ENCODE assay signal across 9 cellular contexts in the genomic region with DNA sequence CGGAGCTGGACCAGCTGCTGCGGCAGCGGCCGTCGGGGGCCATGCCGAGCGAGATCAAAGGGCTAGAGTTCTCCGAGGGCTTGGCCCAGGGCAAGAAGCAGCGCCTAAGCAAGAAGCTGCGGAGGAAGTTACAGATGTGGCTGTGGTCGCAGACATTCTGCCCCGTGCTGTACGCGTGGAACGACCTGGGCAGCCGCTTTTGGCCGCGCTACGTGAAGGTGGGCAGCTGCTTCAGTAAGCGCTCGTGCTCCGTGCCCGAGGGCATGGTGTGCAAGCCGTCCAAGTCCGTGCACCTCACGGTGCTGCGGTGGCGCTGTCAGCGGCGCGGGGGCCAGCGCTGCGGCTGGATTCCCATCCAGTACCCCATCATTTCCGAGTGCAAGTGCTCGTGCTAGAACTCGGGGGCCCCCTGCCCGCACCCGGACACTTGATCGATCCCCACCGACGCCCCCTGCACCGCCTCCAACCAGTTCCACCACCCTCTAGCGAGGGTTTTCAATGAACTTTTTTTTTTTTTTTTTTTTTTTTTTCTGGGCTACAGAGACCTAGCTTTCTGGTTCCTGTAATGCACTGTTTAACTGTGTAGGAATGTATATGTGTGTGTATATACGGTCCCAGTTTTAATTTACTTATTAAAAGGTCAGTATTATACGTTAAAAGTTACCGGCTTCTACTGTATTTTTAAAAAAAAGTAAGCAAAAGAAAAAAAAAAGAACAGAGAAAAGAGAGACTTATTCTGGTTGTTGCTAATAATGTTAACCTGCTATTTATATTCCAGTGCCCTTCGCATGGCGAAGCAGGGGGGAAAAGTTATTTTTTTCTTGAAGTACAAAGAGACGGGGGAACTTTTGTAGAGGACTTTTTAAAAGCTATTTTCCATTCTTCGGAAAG. TPM values are rescaled to one million over a fixed set of nuclear protein-coding genes. Genes with fewer than 3 reads are reported as not detected.
DNase-seq lines count a peak whose midpoint lies in the region; ATAC-seq and TF ChIP-seq lines count a peak whose summit lies in the region.
"Had no signal": no experiment of that assay in that cellular context is flagged by ENCODE, and none has a peak within 500 bp of the region (broad histone marks: within the 10 kb centered on the region; RNA-seq: fewer than 3 reads in every experiment).

No MANE protein-coding gene starts in this region.

- no peak overlapping the region for H3K27ac Mint-ChIP-seq in activated T-helper 17 cell treated with anti-CD3 and anti-CD28 coated beads, Interleukin-2, amount 50 U/mL, for 72 hours

- no peaks in the 10 kb centered on the region for H3K36me3 ChIP-seq in GM06990 (ENCODE audit: control insufficient read depth, insufficient read depth, low read length)
- no peaks in the 10 kb centered on the region for H3K36me3 ChIP-seq in right atrium auricular region
- H3K36me3 ChIP-seq in spleen: no peaks in the 10 kb centered on the region

- TF ChIP-seq CTCF in GM06990 (IDR thresholded peaks at IDR 0.05; ENCODE audit: insufficient read depth, low read length, poor library complexity, severe bottlenecking): peak; percentile 22
- TF ChIP-seq CTCF in right atrium auricular region (IDR thresholded peaks at IDR 0.05): no peak
- TF ChIP-seq CTCF in spleen (IDR thresholded peaks at IDR 0.05 in 8 of 11, conservative IDR thresholded peaks at IDR 0.05 in 3 of 11): no peak
- TF ChIP-seq CTCF in omental fat pad (IDR thresholded peaks at IDR 0.05): no peak

- DNase-seq in GM06990 (ENCODE audit: extremely low read depth, insufficient read length): peak; percentile 32
- DNase-seq in NCI-H1694 treated with DMSO at 0.1 percent for 48 hours (lab: John Stamatoyannopoulos, UW): peak; percentile 36
- DNase-seq in right atrium auricular region (ENCODE audit: low spot score): no peak
- peak; percentile 78 for DNase-seq in spleen
- no peak for DNase-seq in omental fat pad (ENCODE audit: low spot score)
- no peak for DNase-seq in globus pallidus (ENCODE audit: low spot score)

- H3K4me3 ChIP-seq in GM06990 (replicated peaks; ENCODE audit: low read depth, low read length) (no peak overlapping the region), right atrium auricular region (peak overlapping the region; percentile 44 to 62), spleen (peak overlapping the region in 7 of 8 donors; percentile 51 to 75 (median 60))

- no peaks in the 10 kb centered on the region for H3K9me3 Mint-ChIP-seq in activated T-helper 17 cell treated with anti-CD3 and anti-CD28 coated beads, Interleukin-2, amount 50 U/mL, for 72 hours

- peak; percentile 21 for ATAC-seq in activated T-helper 17 cell treated with anti-CD3 and anti-CD28 coated beads, Interleukin-2, amount 50 U/mL, for 72 hours (replicated peaks)
- no peak for ATAC-seq in omental fat pad (ENCODE audit: low FRiP score)
- ATAC-seq in HG02798 (IDR thresholded peaks at IDR 0.05; ENCODE audit: poor library complexity, unreplicated experiment): no peak

- peaks cover 53% of the 10 kb centered on the region for H3K27me3 Mint-ChIP-seq in activated T-helper 17 cell treated with anti-CD3 and anti-CD28 coated beads, Interleukin-2, amount 50 U/mL, for 72 hours

- 1% methylated on average over 31 to 50 of the region's 50 CpGs for WGBS in spleen, 5 donors

- H3K9me3 ChIP-seq in right atrium auricular region (no peaks in the 10 kb centered on the region), spleen (no peaks in the 10 kb centered on the region)

- H3K36me3 Mint-ChIP-seq in activated T-helper 17 cell treated with anti-CD3 and anti-CD28 coated beads, Interleukin-2, amount 50 U/mL, for 72 hours (ENCODE audit: low read depth): no peaks in the 10 kb centered on the region

- H3K27ac ChIP-seq in right atrium auricular region (peak overlapping the region in 1 of 2 donors; percentile 67), spleen (peak overlapping the region in 1 of 8 donors; percentile 50)

- H3K4me3 Mint-ChIP-seq in activated T-helper 17 cell treated with anti-CD3 and anti-CD28 coated beads, Interleukin-2, amount 50 U/mL, for 72 hours: peak overlapping the region; percentile 48

- no peaks in the 10 kb centered on the region for H3K4me1 Mint-ChIP-seq in activated T-helper 17 cell treated with anti-CD3 and anti-CD28 coated beads, Interleukin-2, amount 50 U/mL, for 72 hours

- H3K4me1 ChIP-seq in right atrium auricular region: peaks cover 0 to 56% of the 10 kb centered on the region in 2 donors
- peaks cover 24 to 66% (median 58%) of the 10 kb centered on the region in 6 donors for H3K4me1 ChIP-seq in spleen

- intact Hi-C loops in spleen (cut with DNase I; ENCODE audit: low total_unique reads): loop anchor here (5.0 kb wide), 2 partner anchors 123 to 188 kb away; no protein-coding TSS in a partner anchor

- H3K27me3 ChIP-seq in GM06990 (replicated peaks; ENCODE audit: control insufficient read depth, insufficient read depth, low read length): no peaks in the 10 kb centered on the region; the same call in none of the 2 replicates
- H3K27me3 ChIP-seq in right atrium auricular region: no peaks in the 10 kb centered on the region
- peaks cover 0 to 99% (median 80%) of the 10 kb centered on the region in 7 donors for H3K27me3 ChIP-seq in spleen (replicated peaks in 1 of 7)

- no peak for TF ChIP-seq POLR2A in spleen (IDR thresholded peaks at IDR 0.05)

RNA-seq across cellular contexts. Expression of gene NOG, which starts 1.3 kb away (rescaled TPM):
- under 1 TPM; 0.13 to 0.93 TPM for total RNA-seq in activated T-helper 17 cell treated with anti-CD3 and anti-CD28 coated beads, Interleukin-2, amount 50 U/mL, for 72 hours
- total RNA-seq in right atrium auricular region (1 to 10 TPM in 1 of 2 donors, not detected in 1; 1.5 TPM), spleen (1 to 10 TPM in 1 of 7 donors, under 1 TPM in 3, not detected in 3; 0.43 to 1.3 (median 0.62) TPM), omental fat pad (under 1 TPM; 0.37 to 0.82 (median 0.68) TPM)
- under 1 TPM; 0.04 to 0.74 (median 0.35) TPM for polyA plus RNA-seq in spleen
- total RNA-seq: T-helper 2 cell treated with Interferon-gamma antibody and Interleukin-4, amounts not matched to agents 100 ng/mL and 5 ng/mL, for 36 hours had no signal

Comparison
In these comparisons a context has a peak if more than half of its experiments do, and no peak if none do; other contexts are left out.
1. DNase-seq: peak in GM06990 (single experiment), NCI-H1694 treated with DMSO at 0.1 percent for 48 hours (single experiment) and spleen (single experiment); none in right atrium auricular region (single experiment), omental fat pad (single experiment) and globus pallidus (single experiment).